20 cellular contexts compared by ENCODE assay signal in the genomic region with DNA sequence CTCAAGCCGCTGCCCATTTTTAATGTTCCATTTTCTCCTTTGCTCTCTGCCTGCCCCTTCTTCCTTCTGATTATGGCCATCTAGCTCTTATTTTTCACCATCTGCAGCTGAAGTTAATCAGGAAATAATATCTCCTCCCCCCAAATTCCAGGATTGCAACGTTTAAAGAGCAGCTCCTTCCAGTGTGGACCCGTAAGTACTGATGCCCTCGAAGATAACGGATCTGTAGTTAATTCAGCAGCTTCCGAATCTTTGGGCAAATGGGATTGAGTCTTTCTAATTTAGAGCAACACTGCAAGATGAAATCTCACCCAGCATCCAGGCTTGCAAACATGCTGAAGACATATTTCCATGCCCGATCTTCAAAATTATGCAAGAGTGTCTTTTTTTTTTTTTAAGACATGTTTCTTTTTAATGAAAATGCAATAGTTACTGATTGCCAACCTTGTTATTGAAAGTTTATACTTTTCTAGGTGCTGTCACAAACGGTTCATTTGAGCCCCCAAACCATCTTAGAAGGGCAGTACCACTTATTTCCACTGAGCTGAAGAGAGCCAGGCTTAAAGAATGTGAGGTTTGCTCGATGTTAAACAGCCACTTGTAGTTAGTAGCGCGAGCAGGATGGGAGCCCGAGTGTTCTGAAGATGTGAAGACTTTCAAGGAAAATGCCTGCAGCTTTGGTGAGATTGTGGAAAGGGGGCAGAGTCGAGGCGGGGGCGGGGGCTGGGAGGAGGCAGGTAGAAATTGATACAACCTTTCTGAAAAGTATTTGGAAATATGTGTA. TPM values are rescaled to one million over a fixed set of nuclear protein-coding genes. Genes with fewer than 3 reads are reported as not detected.
DNase-seq lines count a peak whose midpoint lies in the region; ATAC-seq, FAIRE-seq and TF ChIP-seq lines count a peak whose summit lies in the region.
"Had no signal": no experiment of that assay in that cellular context is flagged by ENCODE, and none has a peak within 500 bp of the region (broad histone marks: within the 10 kb centered on the region; RNA-seq: fewer than 3 reads in every experiment).

No MANE protein-coding gene starts in this region.

- H3K4me3 ChIP-seq in A549 (no peak overlapping the region), Karpas-422 (ENCODE audit: low read length) (no peak overlapping the region)
- H3K4me3 ChIP-seq: gastrocnemius medialis, left lung had no signal

- H3K27ac Mint-ChIP-seq in CD4-positive, alpha-beta T cell, result peak overlapping the region; percentile 22
- H3K27ac Mint-ChIP-seq: activated B cell treated with CpG ODN at 0.5 μM for 24 hours, B cell had no signal

- H3K4me3 Mint-ChIP-seq in CD4-positive, alpha-beta T cell, result peak overlapping the region; percentile 17
- H3K4me3 Mint-ChIP-seq: activated B cell treated with CpG ODN at 0.5 μM for 24 hours, B cell had no signal

- H3K27me3 Mint-ChIP-seq in CD4-positive, alpha-beta T cell, result no peaks in the 10 kb centered on the region
- H3K27me3 Mint-ChIP-seq: activated B cell treated with CpG ODN at 0.5 μM for 24 hours, B cell had no signal

- 55% methylated on average over 15 of the region's 15 CpGs for WGBS in A549 (ENCODE audit: missing lambda C conversion rate)

- H4K20me1 ChIP-seq in Karpas-422 (ENCODE audit: insufficient read depth, low read depth, low read length), result no peaks in the 10 kb centered on the region

- H3K79me2 ChIP-seq in Karpas-422 (ENCODE audit: low read length), result no peaks in the 10 kb centered on the region

- DNase-seq in A549 (ENCODE audit: low read depth in 1 of 2, low spot score in 1 of 2) (peak; percentile 3 to 22), NCI-H2227 (lab: John Stamatoyannopoulos, UW; ENCODE audit: unreplicated experiment) (peak; percentile 39), fibroblast of peridontal ligament (ENCODE audit: extremely low read depth) (peak; percentile 22), HEK293T (ENCODE audit: extremely low spot score) (no peak), Karpas-422 (no peak)
- no peak for DNase-seq in CD4-positive, alpha-beta T cell
- DNase-seq: activated B cell treated with CpG ODN at 0.5 μM for 24 hours; activated gamma-delta T cell; anterior cingulate cortex; DMS53; gastrocnemius medialis; left lung; stimulated activated CD4-positive, alpha-beta T cell treated with anti-CD3 and anti-CD28 coated beads, Interleukin-2, amount 100 ng/mL, for 48 hours; substantia nigra had no signal

- H3K4me1 ChIP-seq in A549 (no peaks in the 10 kb centered on the region), Karpas-422 (ENCODE audit: low read length) (no peaks in the 10 kb centered on the region)
- H3K4me1 ChIP-seq: gastrocnemius medialis, left lung had no signal

- no peak for TF ChIP-seq RAD21 in A549 (conservative IDR thresholded peaks at IDR 0.05 in 1 of 2, IDR thresholded peaks at IDR 0.05 in 1 of 2)

- no peak for FAIRE-seq in A549 (lab: Jason Lieb, UNC)
- FAIRE-seq: endometrium, GM19239 had no signal

- no peak for TF ChIP-seq POLR2A in A549 (IDR thresholded peaks at IDR 0.05; ENCODE audit: low read length)

- H3K9me2 ChIP-seq in Karpas-422 (replicated peaks; ENCODE audit: insufficient read depth, low read length), result no peaks in the 10 kb centered on the region

- TF ChIP-seq EP300 in A549 (IDR thresholded peaks at IDR 0.05), result no peak

- intact Hi-C loops in CD4-positive, alpha-beta T cell (cut with DNase I, micrococcal nuclease), result no loop called here

- H3K9me3 ChIP-seq in A549 (peaks cover 3% of the 10 kb centered on the region; the same call in 1 of the 3 replicates), Karpas-422 (ENCODE audit: low read length) (no peaks in the 10 kb centered on the region)
- no peaks in the 10 kb centered on the region for H3K9me3 ChIP-seq in CD4-positive, alpha-beta T cell (ENCODE audit: control insufficient read depth, low read length)
- H3K9me3 ChIP-seq: gastrocnemius medialis had no signal

- no peaks in the 10 kb centered on the region for H3K27me3 ChIP-seq in CD4-positive, alpha-beta T cell (ENCODE audit: control insufficient read depth, insufficient read depth, low read length)
- no peaks in the 10 kb centered on the region for H3K27me3 ChIP-seq in Karpas-422 (ENCODE audit: low read length)

- peaks cover 2% of the 10 kb centered on the region for H3K9me3 Mint-ChIP-seq in CD4-positive, alpha-beta T cell

- POLR2A ChIA-PET in A549 (lab: Yijun Ruan, JAX), result no interaction called here
- POLR2A ChIA-PET in CD4-positive, alpha-beta T cell (lab: Charles Lee), result interaction anchor here (1.5 to 16.4 kb wide), 3 partner anchors 11 to 35 kb away, joined by 6 to 692 read pairs (median 10); partner anchors contain the start of gene RCAN3
- POLR2A ChIA-PET in HEK293T (lab: Yijun Ruan, JAX), result interaction anchor here (3.3 kb wide), 1 partner anchor 10 kb away, joined by 20 read pairs; the partner anchor contains the start of gene RCAN3

- no peak for TF ChIP-seq CTCF in A549 (IDR thresholded peaks at IDR 0.05)
- no peak for TF ChIP-seq CTCF in CD4-positive, alpha-beta T cell (IDR thresholded peaks at IDR 0.05)

- CTCF ChIA-PET in A549 (lab: Yijun Ruan, JAX) (interaction anchor here (0.5 to 1.4 kb wide), 4 partner anchors 62 to 317 kb away, joined by 3 to 4 read pairs (median 3); partner anchors contain the start of gene NIPAL3), HEK293T (lab: Yijun Ruan, JAX) (interaction anchor here (0.8 to 1.1 kb wide), 2 partner anchors 9 to 79 kb away, joined by 3 to 6 read pairs; no protein-coding TSS in a partner anchor)
- CTCF ChIA-PET in CD4-positive, alpha-beta T cell (lab: Charles Lee), result interaction anchor here (0.6 to 2.0 kb wide), 4 partner anchors 8 to 76 kb away, joined by 3 to 4 read pairs (median 4); partner anchors contain the start of gene NIPAL3

- H3K36me3 ChIP-seq in Karpas-422 (ENCODE audit: insufficient read depth, low read length), result no peaks in the 10 kb centered on the region
- H3K36me3 ChIP-seq: gastrocnemius medialis, left lung had no signal

- H3K4me2 ChIP-seq in A549, result no peak overlapping the region
- no peak overlapping the region for H3K4me2 ChIP-seq in Karpas-422 (ENCODE audit: low read depth, low read length, poor library complexity, severe bottlenecking)

- ATAC-seq in A549 (peak; percentile 54 to 68; a peak in 2 of 6 replicates), GM19463 (IDR thresholded peaks at IDR 0.05; ENCODE audit: unreplicated experiment) (no peak), GM21576 (IDR thresholded peaks at IDR 0.05; ENCODE audit: unreplicated experiment) (no peak)
- ATAC-seq in CD4-positive, alpha-beta T cell (ENCODE audit: poor library complexity), result peak; percentile 54
- ATAC-seq: gastrocnemius medialis, left lung, Right ventricle myocardium inferior had no signal

- H3K9ac ChIP-seq in Karpas-422 (ENCODE audit: low read length), result no peak overlapping the region

- peaks cover 40% of the 10 kb centered on the region for H3K4me1 Mint-ChIP-seq in CD4-positive, alpha-beta T cell (ENCODE audit: low read depth)

- no peak overlapping the region for H2AFZ ChIP-seq in Karpas-422 (ENCODE audit: low read length)

- peaks cover 11% of the 10 kb centered on the region for H3K36me3 Mint-ChIP-seq in CD4-positive, alpha-beta T cell (ENCODE audit: low read depth)

- no peak overlapping the region for H3K27ac ChIP-seq in A549
- H3K27ac ChIP-seq in CD4-positive, alpha-beta T cell (ENCODE audit: low read depth, low read length), result no peak overlapping the region
- no peak overlapping the region for H3K27ac ChIP-seq in Karpas-422 (ENCODE audit: low read length)
- H3K27ac ChIP-seq: gastrocnemius medialis, left lung had no signal

TF ChIP-seq in A549, 52 proteins besides CTCF, POLR2A, EP300 and RAD21 (continues in another document):
- TF ChIP-seq MAFK (IDR thresholded peaks at IDR 0.05; ENCODE audit: partially characterized antibody) (no peak), EHMT2 (IDR thresholded peaks at IDR 0.05; ENCODE audit: low read depth) (no peak), HOXB5 (CRISPR knock-in tag; IDR thresholded peaks at IDR 0.05) (no peak), NR3C1 (IDR thresholded peaks at IDR 0.05) (no peak)

TF ChIP-seq in HEK293T, 16 proteins besides CTCF, POLR2A, EP300 and RAD21:
- TF ChIP-seq PKNOX1 (IDR thresholded peaks at IDR 0.05) (no peak), ARNT (IDR thresholded peaks at IDR 0.05) (no peak), ZNF384 (IDR thresholded peaks at IDR 0.05) (no peak), BHLHE40 (IDR thresholded peaks at IDR 0.05; ENCODE audit: borderline replicate concordance) (no peak), SP1 (IDR thresholded peaks at IDR 0.05) (no peak), SUZ12 (IDR thresholded peaks at IDR 0.05) (no peak), NFRKB (IDR thresholded peaks at IDR 0.05) (no peak)

RNA-seq across cellular contexts. Expression of gene RCAN3, which starts 10.9 kb away (rescaled TPM):
- polyA plus RNA-seq in A549 (2011; rRNA removed) (11.5 and 14.6 TPM in 2 replicates), A549 (2017; fragmentation: RNase III; extraction: RNeasy Plus Mini Kit Qiagen cat#74134 plus additional on column Dnase treatment) (6.7 to 7.5 TPM (median 7.4 TPM) in 3 replicates)
- 5.8 and 6.8 TPM in 2 replicates for polyA plus RNA-seq in A549 (2012; cell fraction: cytosol; rRNA removed)
- 3.3 and 7.4 TPM in 2 replicates for polyA plus RNA-seq in A549 (2012; cell fraction: nucleus; rRNA removed)
- polyA minus RNA-seq in A549 (2011; rRNA and poly(A)+ RNA removed), result 9.7 and 10.4 TPM in 2 replicates
- total RNA-seq in CD4-positive, alpha-beta T cell, result 100 to 1,000 TPM; 185 to 191 TPM
- total RNA-seq in Karpas-422 (2014; rRNA removed; shearing (Covaris generic); ENCODE audit: low replicate concordance), result 4.8 and 6.6 TPM in 2 replicates

Comparison
In these comparisons a context has a peak if more than half of its experiments do, and no peak if none do; other contexts are left out.
1. ATAC-seq: peak in A549 (2 of 2) and CD4-positive, alpha-beta T cell (single experiment); none in GM19463 (single experiment) and GM21576 (single experiment).
2. DNase-seq: peak in A549 (2 of 2), NCI-H2227 (single experiment) and fibroblast of peridontal ligament (single experiment); none in CD4-positive, alpha-beta T cell (0 of 10), HEK293T (single experiment) and Karpas-422 (single experiment).
3. RNA of gene RCAN3, which starts 10.9 kb away (total RNA-seq): 185 to 191 TPM in CD4-positive, alpha-beta T cell; 4.8 to 6.6 TPM in Karpas-422; every median in the first group is over 10 times any median in the second.